In the genomic region with DNA sequence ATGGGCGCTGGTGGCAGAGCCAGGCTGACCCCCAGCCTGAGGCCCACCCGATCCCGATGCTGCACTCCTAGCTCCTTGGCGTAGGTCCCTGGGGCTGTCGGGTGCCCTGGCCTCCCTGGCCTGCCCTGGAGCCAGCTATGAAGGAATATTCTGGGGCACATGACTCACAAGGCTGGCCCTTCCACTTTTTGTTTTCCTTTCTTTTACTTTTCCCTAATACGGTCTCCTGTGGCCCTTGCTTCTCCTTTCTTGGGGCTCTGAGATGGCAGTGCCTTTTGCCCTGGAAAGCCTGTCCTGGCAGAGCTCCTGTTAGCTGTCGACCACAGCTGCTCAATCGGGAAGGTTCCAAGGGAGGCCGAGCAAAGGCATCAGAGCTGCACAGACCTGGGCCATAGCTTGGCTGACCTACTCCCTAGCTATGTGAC, we compare ENCODE assay signal across 1 cellular context.
TF ChIP-seq lines count a peak whose summit lies in the region.

No MANE protein-coding gene starts in this region.

TF ChIP-seq in GM23338, 12 proteins besides CTCF, POLR2A, EP300 and RAD21 (continued from another document):
- TF ChIP-seq, protein P1, sequence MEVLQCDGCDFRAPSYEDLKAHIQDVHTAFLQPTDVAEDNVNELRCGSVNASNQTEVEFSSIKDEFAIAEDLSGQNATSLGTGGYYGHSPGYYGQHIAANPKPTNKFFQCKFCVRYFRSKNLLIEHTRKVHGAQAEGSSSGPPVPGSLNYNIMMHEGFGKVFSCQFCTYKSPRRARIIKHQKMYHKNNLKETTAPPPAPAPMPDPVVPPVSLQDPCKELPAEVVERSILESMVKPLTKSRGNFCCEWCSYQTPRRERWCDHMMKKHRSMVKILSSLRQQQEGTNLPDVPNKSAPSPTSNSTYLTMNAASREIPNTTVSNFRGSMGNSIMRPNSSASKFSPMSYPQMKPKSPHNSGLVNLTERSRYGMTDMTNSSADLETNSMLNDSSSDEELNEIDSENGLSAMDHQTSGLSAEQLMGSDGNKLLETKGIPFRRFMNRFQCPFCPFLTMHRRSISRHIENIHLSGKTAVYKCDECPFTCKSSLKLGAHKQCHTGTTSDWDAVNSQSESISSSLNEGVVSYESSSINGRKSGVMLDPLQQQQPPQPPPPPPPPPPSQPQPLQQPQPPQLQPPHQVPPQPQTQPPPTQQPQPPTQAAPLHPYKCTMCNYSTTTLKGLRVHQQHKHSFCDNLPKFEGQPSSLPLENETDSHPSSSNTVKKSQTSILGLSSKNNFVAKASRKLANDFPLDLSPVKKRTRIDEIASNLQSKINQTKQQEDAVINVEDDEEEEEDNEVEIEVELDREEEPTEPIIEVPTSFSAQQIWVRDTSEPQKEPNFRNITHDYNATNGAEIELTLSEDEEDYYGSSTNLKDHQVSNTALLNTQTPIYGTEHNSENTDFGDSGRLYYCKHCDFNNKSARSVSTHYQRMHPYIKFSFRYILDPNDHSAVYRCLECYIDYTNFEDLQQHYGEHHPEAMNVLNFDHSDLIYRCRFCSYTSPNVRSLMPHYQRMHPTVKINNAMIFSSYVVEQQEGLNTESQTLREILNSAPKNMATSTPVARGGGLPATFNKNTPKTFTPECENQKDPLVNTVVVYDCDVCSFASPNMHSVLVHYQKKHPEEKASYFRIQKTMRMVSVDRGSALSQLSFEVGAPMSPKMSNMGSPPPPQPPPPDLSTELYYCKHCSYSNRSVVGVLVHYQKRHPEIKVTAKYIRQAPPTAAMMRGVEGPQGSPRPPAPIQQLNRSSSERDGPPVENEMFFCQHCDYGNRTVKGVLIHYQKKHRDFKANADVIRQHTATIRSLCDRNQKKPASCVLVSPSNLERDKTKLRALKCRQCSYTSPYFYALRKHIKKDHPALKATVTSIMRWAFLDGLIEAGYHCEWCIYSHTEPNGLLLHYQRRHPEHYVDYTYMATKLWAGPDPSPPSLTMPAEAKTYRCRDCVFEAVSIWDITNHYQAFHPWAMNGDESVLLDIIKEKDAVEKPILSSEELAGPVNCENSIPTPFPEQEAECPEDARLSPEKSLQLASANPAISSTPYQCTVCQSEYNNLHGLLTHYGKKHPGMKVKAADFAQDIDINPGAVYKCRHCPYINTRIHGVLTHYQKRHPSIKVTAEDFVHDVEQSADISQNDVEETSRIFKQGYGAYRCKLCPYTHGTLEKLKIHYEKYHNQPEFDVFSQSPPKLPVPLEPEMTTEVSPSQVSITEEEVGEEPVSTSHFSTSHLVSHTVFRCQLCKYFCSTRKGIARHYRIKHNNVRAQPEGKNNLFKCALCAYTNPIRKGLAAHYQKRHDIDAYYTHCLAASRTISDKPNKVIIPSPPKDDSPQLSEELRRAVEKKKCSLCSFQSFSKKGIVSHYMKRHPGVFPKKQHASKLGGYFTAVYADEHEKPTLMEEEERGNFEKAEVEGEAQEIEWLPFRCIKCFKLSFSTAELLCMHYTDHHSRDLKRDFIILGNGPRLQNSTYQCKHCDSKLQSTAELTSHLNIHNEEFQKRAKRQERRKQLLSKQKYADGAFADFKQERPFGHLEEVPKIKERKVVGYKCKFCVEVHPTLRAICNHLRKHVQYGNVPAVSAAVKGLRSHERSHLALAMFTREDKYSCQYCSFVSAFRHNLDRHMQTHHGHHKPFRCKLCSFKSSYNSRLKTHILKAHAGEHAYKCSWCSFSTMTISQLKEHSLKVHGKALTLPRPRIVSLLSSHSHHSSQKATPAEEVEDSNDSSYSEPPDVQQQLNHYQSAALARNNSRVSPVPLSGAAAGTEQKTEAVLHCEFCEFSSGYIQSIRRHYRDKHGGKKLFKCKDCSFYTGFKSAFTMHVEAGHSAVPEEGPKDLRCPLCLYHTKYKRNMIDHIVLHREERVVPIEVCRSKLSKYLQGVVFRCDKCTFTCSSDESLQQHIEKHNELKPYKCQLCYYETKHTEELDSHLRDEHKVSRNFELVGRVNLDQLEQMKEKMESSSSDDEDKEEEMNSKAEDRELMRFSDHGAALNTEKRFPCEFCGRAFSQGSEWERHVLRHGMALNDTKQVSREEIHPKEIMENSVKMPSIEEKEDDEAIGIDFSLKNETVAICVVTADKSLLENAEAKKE (CRISPR knock-in tag; IDR thresholded peaks at IDR 0.05), result no peak
- TF ChIP-seq CREB1 (CRISPR knock-in tag; IDR thresholded peaks at IDR 0.05; ENCODE audit: low read depth) (no peak), ZNF114 (CRISPR knock-in tag; IDR thresholded peaks at IDR 0.05) (no peak), EZH2 (IDR thresholded peaks at IDR 0.05; ENCODE audit: low read depth, unreplicated experiment) (no peak), POLR2AphosphoS5 (IDR thresholded peaks at IDR 0.05; ENCODE audit: low read depth) (no peak), EZH2phosphoT487 (IDR thresholded peaks at IDR 0.05; ENCODE audit: unreplicated experiment) (no peak), JUNB (IDR thresholded peaks at IDR 0.05; ENCODE audit: unreplicated experiment) (no peak)
- TF ChIP-seq, protein P2, sequence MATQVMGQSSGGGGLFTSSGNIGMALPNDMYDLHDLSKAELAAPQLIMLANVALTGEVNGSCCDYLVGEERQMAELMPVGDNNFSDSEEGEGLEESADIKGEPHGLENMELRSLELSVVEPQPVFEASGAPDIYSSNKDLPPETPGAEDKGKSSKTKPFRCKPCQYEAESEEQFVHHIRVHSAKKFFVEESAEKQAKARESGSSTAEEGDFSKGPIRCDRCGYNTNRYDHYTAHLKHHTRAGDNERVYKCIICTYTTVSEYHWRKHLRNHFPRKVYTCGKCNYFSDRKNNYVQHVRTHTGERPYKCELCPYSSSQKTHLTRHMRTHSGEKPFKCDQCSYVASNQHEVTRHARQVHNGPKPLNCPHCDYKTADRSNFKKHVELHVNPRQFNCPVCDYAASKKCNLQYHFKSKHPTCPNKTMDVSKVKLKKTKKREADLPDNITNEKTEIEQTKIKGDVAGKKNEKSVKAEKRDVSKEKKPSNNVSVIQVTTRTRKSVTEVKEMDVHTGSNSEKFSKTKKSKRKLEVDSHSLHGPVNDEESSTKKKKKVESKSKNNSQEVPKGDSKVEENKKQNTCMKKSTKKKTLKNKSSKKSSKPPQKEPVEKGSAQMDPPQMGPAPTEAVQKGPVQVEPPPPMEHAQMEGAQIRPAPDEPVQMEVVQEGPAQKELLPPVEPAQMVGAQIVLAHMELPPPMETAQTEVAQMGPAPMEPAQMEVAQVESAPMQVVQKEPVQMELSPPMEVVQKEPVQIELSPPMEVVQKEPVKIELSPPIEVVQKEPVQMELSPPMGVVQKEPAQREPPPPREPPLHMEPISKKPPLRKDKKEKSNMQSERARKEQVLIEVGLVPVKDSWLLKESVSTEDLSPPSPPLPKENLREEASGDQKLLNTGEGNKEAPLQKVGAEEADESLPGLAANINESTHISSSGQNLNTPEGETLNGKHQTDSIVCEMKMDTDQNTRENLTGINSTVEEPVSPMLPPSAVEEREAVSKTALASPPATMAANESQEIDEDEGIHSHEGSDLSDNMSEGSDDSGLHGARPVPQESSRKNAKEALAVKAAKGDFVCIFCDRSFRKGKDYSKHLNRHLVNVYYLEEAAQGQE (IDR thresholded peaks at IDR 0.05; ENCODE audit: unreplicated experiment), result no peak
